ENCODE assay signal across 9 cellular contexts in genomic region chr6:149965191-149966020, GRCh38. TPM values are rescaled to one million over a fixed set of nuclear protein-coding genes. Genes with fewer than 3 reads are reported as not detected.
A peak's percentile ranks its signal among the peaks of the same experiment; 100 is the strongest.
DNase-seq lines count a peak whose midpoint lies in the region; ATAC-seq, FAIRE-seq and TF ChIP-seq lines count a peak whose summit lies in the region.
"Had no signal": no experiment of that assay in that cellular context is flagged by ENCODE, and none has a peak within 500 bp of the region (broad histone marks: within the 10 kb centered on the region; RNA-seq: fewer than 3 reads in every experiment).

No MANE protein-coding gene starts in this region.

- intact Hi-C loops in endothelial cell of umbilical vein (cut with micrococcal nuclease): loop anchor here (2.0 kb wide), 1 partner anchor 39 kb away; no protein-coding TSS in a partner anchor

- no peaks in the 10 kb centered on the region for H3K9me3 Mint-ChIP-seq in T-helper 1 cell treated with Interleukin-12 subunit alpha and Interleukin-12 subunit beta and Interleukin-4 antibody, amounts not matched to agents 30 μg/mL and 1 μg/mL, for 36 hours

- no peaks in the 10 kb centered on the region for H3K9me1 ChIP-seq in endothelial cell of umbilical vein (replicated peaks; ENCODE audit: control insufficient read depth, extremely low read depth, insufficient read depth, low read length)

- BruUV-seq in endothelial cell of umbilical vein (replicated peaks; lab: Mats Ljungman, UMichigan): no TSS peak

- peaks cover 18% of the 10 kb centered on the region for H3K4me1 ChIP-seq in endothelial cell of umbilical vein (ENCODE audit: control insufficient read depth, extremely low read depth, insufficient read depth, low read length)
- H3K4me1 ChIP-seq in parathyroid adenoma: no peaks in the 10 kb centered on the region

- TF ChIP-seq CTCF in endothelial cell of umbilical vein (IDR thresholded peaks at IDR 0.05; ENCODE audit: extremely low read depth in 1 of 2, insufficient read depth in 1 of 2, low read depth in 1 of 2, low read length in 2 of 2): no peak
- TF ChIP-seq CTCF in parathyroid adenoma (IDR thresholded peaks at IDR 0.05): no peak

- H3K9ac ChIP-seq in endothelial cell of umbilical vein (replicated peaks; ENCODE audit: extremely low read depth, insufficient read depth, low read length) (no peak overlapping the region), parathyroid adenoma (no peak overlapping the region)

- H3K79me2 ChIP-seq in endothelial cell of umbilical vein (ENCODE audit: control insufficient read depth, insufficient read depth, low read length) (no peaks in the 10 kb centered on the region), parathyroid adenoma (no peaks in the 10 kb centered on the region)

- peaks cover 83% of the 10 kb centered on the region for H3K27me3 Mint-ChIP-seq in T-helper 1 cell treated with Interleukin-12 subunit alpha and Interleukin-12 subunit beta and Interleukin-4 antibody, amounts not matched to agents 30 μg/mL and 1 μg/mL, for 36 hours (ENCODE audit: low read depth)

- H3K4me2 ChIP-seq in endothelial cell of umbilical vein (ENCODE audit: insufficient read depth, low read length) (peak overlapping the region; percentile 66), parathyroid adenoma (ENCODE audit: low read length) (peak overlapping the region; percentile 76)

- H3K4me3 ChIP-seq in endothelial cell of umbilical vein (replicated peaks in 1 of 3; ENCODE audit: insufficient read depth in 1 of 3, low read depth in 1 of 3, low read length in 3 of 3) (peak overlapping the region in 1 of 3 experiments; percentile 44), parathyroid adenoma (ENCODE audit: low read depth, low read length) (no peak overlapping the region)

- CTCF ChIA-PET in endothelial cell of umbilical vein (lab: Charles Lee): interaction anchor here (0.6 kb wide), 1 partner anchor 42 kb away, joined by 3 read pairs; no protein-coding TSS in a partner anchor

- peaks cover 25% of the 10 kb centered on the region for H3K4me1 Mint-ChIP-seq in T-helper 1 cell treated with Interleukin-12 subunit alpha and Interleukin-12 subunit beta and Interleukin-4 antibody, amounts not matched to agents 30 μg/mL and 1 μg/mL, for 36 hours (ENCODE audit: low read depth)

- H3K36me3 ChIP-seq in endothelial cell of umbilical vein (ENCODE audit: control insufficient read depth in 2 of 2, extremely low read depth in 1 of 2, insufficient read depth in 2 of 2, low read length in 2 of 2) (no peaks in the 10 kb centered on the region), parathyroid adenoma (ENCODE audit: control insufficient read depth, insufficient read depth, low read length) (no peaks in the 10 kb centered on the region)

- TF ChIP-seq POLR2A in endothelial cell of umbilical vein (IDR thresholded peaks at IDR 0.05; ENCODE audit: low read depth, low read length): no peak

- FAIRE-seq in endothelial cell of umbilical vein (lab: Jason Lieb, UNC): no peak

- POLR2A ChIA-PET in endothelial cell of umbilical vein (lab: Charles Lee): no interaction called here

- dilution Hi-C loops in endothelial cell of umbilical vein (cut with MboI; ENCODE audit: extremely low pct_ligation_motif_present, low sequenced_read_pairs): no loop called here

- no peak overlapping the region for H2AFZ ChIP-seq in endothelial cell of umbilical vein (ENCODE audit: low read depth, low read length)
- H2AFZ ChIP-seq in parathyroid adenoma: no peak overlapping the region

- H4K20me1 ChIP-seq in endothelial cell of umbilical vein (replicated peaks; ENCODE audit: control insufficient read depth, extremely low read depth, insufficient read depth, low read length): no peaks in the 10 kb centered on the region

- H3K27ac Mint-ChIP-seq in T-helper 1 cell treated with Interleukin-12 subunit alpha and Interleukin-12 subunit beta and Interleukin-4 antibody, amounts not matched to agents 30 μg/mL and 1 μg/mL, for 36 hours: peak overlapping the region; percentile 82

- H3K36me3 Mint-ChIP-seq in T-helper 1 cell treated with Interleukin-12 subunit alpha and Interleukin-12 subunit beta and Interleukin-4 antibody, amounts not matched to agents 30 μg/mL and 1 μg/mL, for 36 hours (ENCODE audit: low read depth): peaks cover 8% of the 10 kb centered on the region

- no peak for ATAC-seq in GM18520 (IDR thresholded peaks at IDR 0.05; ENCODE audit: unreplicated experiment)
- ATAC-seq in HG03432 (IDR thresholded peaks at IDR 0.05; ENCODE audit: unreplicated experiment): no peak

- H3K9me3 ChIP-seq in endothelial cell of umbilical vein (replicated peaks; ENCODE audit: control insufficient read depth, insufficient read depth, low read length) (no peaks in the 10 kb centered on the region), parathyroid adenoma (ENCODE audit: control insufficient read depth, low read length) (no peaks in the 10 kb centered on the region)

- H3K27ac ChIP-seq in endothelial cell of umbilical vein (ENCODE audit: insufficient read depth, low read depth, low read length) (no peak overlapping the region), parathyroid adenoma (no peak overlapping the region)

- H3K27me3 ChIP-seq in endothelial cell of umbilical vein (ENCODE audit: control insufficient read depth in 2 of 2, insufficient read depth in 2 of 2, low read length in 2 of 2) (peaks cover 12 to 37% of the 10 kb centered on the region in 2 experiments), parathyroid adenoma (ENCODE audit: control insufficient read depth, insufficient read depth, low read length) (no peaks in the 10 kb centered on the region)

- peak; percentile 15 for DNase-seq in COLO668 (lab: John Stamatoyannopoulos, UW; ENCODE audit: unreplicated experiment)
- no peak for DNase-seq in endothelial cell of umbilical vein (ENCODE audit: low read depth, low spot score)
- DNase-seq in HuH-7 (ENCODE audit: low spot score): no peak
- no peak for DNase-seq in NAMALWA (ENCODE audit: low spot score)

- H3K4me3 Mint-ChIP-seq in T-helper 1 cell treated with Interleukin-12 subunit alpha and Interleukin-12 subunit beta and Interleukin-4 antibody, amounts not matched to agents 30 μg/mL and 1 μg/mL, for 36 hours: peak overlapping the region; percentile 91

TF ChIP-seq in endothelial cell of umbilical vein, 7 proteins besides CTCF, POLR2A, EP300 and RAD21:
- TF ChIP-seq, protein P1, sequence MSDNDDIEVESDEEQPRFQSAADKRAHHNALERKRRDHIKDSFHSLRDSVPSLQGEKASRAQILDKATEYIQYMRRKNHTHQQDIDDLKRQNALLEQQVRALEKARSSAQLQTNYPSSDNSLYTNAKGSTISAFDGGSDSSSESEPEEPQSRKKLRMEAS (IDR thresholded peaks at IDR 0.05; ENCODE audit: insufficient read depth, insufficient read length): no peak
- TF ChIP-seq MYC (IDR thresholded peaks at IDR 0.05; ENCODE audit: low read depth, low read length) (no peak), JUN (IDR thresholded peaks at IDR 0.05; ENCODE audit: borderline replicate concordance, insufficient read depth, insufficient read length, low read depth) (no peak), EZH2 (IDR thresholded peaks at IDR 0.05; ENCODE audit: borderline replicate concordance, low read depth, low read length, severe bottlenecking) (peak; percentile 17), FOS (IDR thresholded peaks at IDR 0.05; ENCODE audit: borderline replicate concordance, insufficient read depth, low read length) (no peak), GATA2 (IDR thresholded peaks at IDR 0.05; ENCODE audit: insufficient read depth, insufficient read length, low read depth, low read length) (no peak)

RNA-seq across cellular contexts. Expression of gene ULBP1, which starts 1.7 kb away (rescaled TPM):
- total RNA-seq in endothelial cell of umbilical vein: 0.33 and 2.3 TPM in 2 replicates
- polyA plus RNA-seq in endothelial cell of umbilical vein: 1.1 and 1.4 TPM in 2 replicates
- 1.8 and 1.9 TPM in 2 replicates for polyA plus RNA-seq in endothelial cell of umbilical vein (2011; cell fraction: cytosol; rRNA removed)
- 1.3 and 1.5 TPM in 2 replicates for polyA plus RNA-seq in endothelial cell of umbilical vein (2011; cell fraction: nucleus; rRNA removed)
- polyA plus RNA-seq in endothelial cell of umbilical vein (2012): 0.85 and 1.2 TPM in 2 replicates
- 0.61 and 0.96 TPM in 2 replicates for polyA minus RNA-seq in endothelial cell of umbilical vein
- polyA minus RNA-seq in endothelial cell of umbilical vein (2011; cell fraction: cytosol; rRNA and poly(A)+ RNA removed): 0.31 TPM
- polyA minus RNA-seq in endothelial cell of umbilical vein (2011; cell fraction: nucleus; rRNA and poly(A)+ RNA removed): 0.53 and 0.63 TPM in 2 replicates

RNA-seq across cellular contexts. Expression of gene ULBP2, which starts 23.6 kb away (rescaled TPM):
- total RNA-seq in endothelial cell of umbilical vein: 7.0 and 14.0 TPM in 2 replicates
- polyA plus RNA-seq in endothelial cell of umbilical vein: 22.8 and 26.4 TPM in 2 replicates
- polyA plus RNA-seq in endothelial cell of umbilical vein (2011; cell fraction: cytosol; rRNA removed): 20.7 and 22.3 TPM in 2 replicates
- 10.9 and 12.0 TPM in 2 replicates for polyA plus RNA-seq in endothelial cell of umbilical vein (2011; cell fraction: nucleus; rRNA removed)
- polyA plus RNA-seq in endothelial cell of umbilical vein (2012): 9.9 and 10.3 TPM in 2 replicates
- polyA minus RNA-seq in endothelial cell of umbilical vein: 12.2 and 14.6 TPM in 2 replicates
- polyA minus RNA-seq in endothelial cell of umbilical vein (2011; cell fraction: cytosol; rRNA and poly(A)+ RNA removed): not detected
- polyA minus RNA-seq in endothelial cell of umbilical vein (2011; cell fraction: nucleus; rRNA and poly(A)+ RNA removed): 1.7 and 2.7 TPM in 2 replicates

RNA-seq across cellular contexts. Expression of gene RAET1G, which starts 42.5 kb away (rescaled TPM):
- total RNA-seq in endothelial cell of umbilical vein: 0.74 and 1.6 TPM in 2 replicates
- polyA plus RNA-seq in endothelial cell of umbilical vein: 2.1 and 3.3 TPM in 2 replicates
- polyA plus RNA-seq in endothelial cell of umbilical vein (2011; cell fraction: cytosol; rRNA removed): 2.3 and 2.6 TPM in 2 replicates
- polyA plus RNA-seq in endothelial cell of umbilical vein (2011; cell fraction: nucleus; rRNA removed): 0.86 and 1.2 TPM in 2 replicates
- 1.7 and 2.4 TPM in 2 replicates for polyA plus RNA-seq in endothelial cell of umbilical vein (2012)
- polyA minus RNA-seq in endothelial cell of umbilical vein: 0.44 and 3.4 TPM in 2 replicates
- polyA minus RNA-seq in endothelial cell of umbilical vein (2011; cell fraction: cytosol; rRNA and poly(A)+ RNA removed): 1.2 TPM
- 0.43 TPM in 1 of 2 replicates, not detected in the other for polyA minus RNA-seq in endothelial cell of umbilical vein (2011; cell fraction: nucleus; rRNA and poly(A)+ RNA removed)
- total RNA-seq: T-helper 1 cell treated with Interleukin-12 subunit alpha and Interleukin-12 subunit beta and Interleukin-4 antibody, amounts not matched to agents 30 ng/mL and 1 ng/mL, for 36 hours had no signal

RNA-seq across cellular contexts. Expression of gene RAET1L, which starts 59.9 kb away (rescaled TPM):
- not detected in 2 replicates for total RNA-seq in endothelial cell of umbilical vein
- polyA plus RNA-seq in endothelial cell of umbilical vein: not detected in 2 replicates
- not detected in 2 replicates for polyA plus RNA-seq in endothelial cell of umbilical vein (2011; cell fraction: cytosol; rRNA removed)
- not detected in 2 replicates for polyA plus RNA-seq in endothelial cell of umbilical vein (2011; cell fraction: nucleus; rRNA removed)
- not detected in 2 replicates for polyA plus RNA-seq in endothelial cell of umbilical vein (2012)
- polyA minus RNA-seq in endothelial cell of umbilical vein: not detected in 2 replicates
- polyA minus RNA-seq in endothelial cell of umbilical vein (2011; cell fraction: cytosol; rRNA and poly(A)+ RNA removed): not detected
- polyA minus RNA-seq in endothelial cell of umbilical vein (2011; cell fraction: nucleus; rRNA and poly(A)+ RNA removed): not detected in 2 replicates
- total RNA-seq: T-helper 1 cell treated with Interleukin-12 subunit alpha and Interleukin-12 subunit beta and Interleukin-4 antibody, amounts not matched to agents 30 ng/mL and 1 ng/mL, for 36 hours had no signal
